13 cellular contexts compared by ENCODE assay signal in genomic region chr1:16019580-16020277, GRCh38. TPM values are rescaled to one million over a fixed set of nuclear protein-coding genes. Genes with fewer than 3 reads are reported as not detected.
DNase-seq lines count a peak whose midpoint lies in the region; ATAC-seq and TF ChIP-seq lines count a peak whose summit lies in the region.
"Had no signal": no experiment of that assay in that cellular context is flagged by ENCODE, and none has a peak within 500 bp of the region (broad histone marks: within the 10 kb centered on the region; RNA-seq: fewer than 3 reads in every experiment).

No MANE protein-coding gene starts in this region.

- DNase-seq in AG08395 (ENCODE audit: low spot score) = peak; percentile 62
- no peak for DNase-seq in Peyer's patch
- DNase-seq in Right ventricle myocardium inferior (ENCODE audit: missing footprints) = peak; percentile 76
- no peak for DNase-seq in GM20000 (ENCODE audit: low spot score)
- no peak for DNase-seq in NCI-H146 (lab: John Stamatoyannopoulos, UW)
- no peak for DNase-seq in stimulated activated naive CD4-positive, alpha-beta T cell (lab: John Stamatoyannopoulos, UW)
- DNase-seq: activated CD4-positive, alpha-beta T cell treated with anti-CD3 and anti-CD28 coated beads, Interleukin-2, amount 50 U/mL, for 48 hours; amniotic stem cell; NCI-H1694 treated with DMSO at 0.1 percent for 48 hours had no signal

- peaks cover 0 to 6% (median 0%) of the 10 kb centered on the region in 4 donors for H3K4me1 ChIP-seq in Peyer's patch
- H3K4me1 ChIP-seq in parathyroid adenoma = peaks cover 56% of the 10 kb centered on the region

- H3K27me3 ChIP-seq in Peyer's patch (no peaks in the 10 kb centered on the region), parathyroid adenoma (ENCODE audit: control insufficient read depth, insufficient read depth, low read length) (no peaks in the 10 kb centered on the region)

- H3K4me3 ChIP-seq in Peyer's patch = no peak overlapping the region
- no peak overlapping the region for H3K4me3 ChIP-seq in parathyroid adenoma (ENCODE audit: low read depth, low read length)
- H3K4me3 ChIP-seq: GM12878 had no signal

- TF ChIP-seq CTCF in Peyer's patch (IDR thresholded peaks at IDR 0.05) (no peak), parathyroid adenoma (IDR thresholded peaks at IDR 0.05) (no peak), GM20000 (IDR thresholded peaks at IDR 0.05; ENCODE audit: extremely low read depth, missing control alignments) (no peak)

- intact Hi-C loops in Right ventricle myocardium inferior (cut with DNase I) = no loop called here

- H3K36me3 ChIP-seq in Peyer's patch = no peaks in the 10 kb centered on the region
- no peaks in the 10 kb centered on the region for H3K36me3 ChIP-seq in parathyroid adenoma (ENCODE audit: control insufficient read depth, insufficient read depth, low read length)

- H2AFZ ChIP-seq in parathyroid adenoma = no peak overlapping the region

- peak overlapping the region in 3 of 4 donors; percentile 25 to 81 (median 68) for H3K27ac ChIP-seq in Peyer's patch
- peak overlapping the region; percentile 99 for H3K27ac ChIP-seq in parathyroid adenoma

- peak overlapping the region; percentile 11 for H3K4me2 ChIP-seq in parathyroid adenoma (ENCODE audit: low read length)

- TF ChIP-seq POLR2A in Peyer's patch (IDR thresholded peaks at IDR 0.05) = no peak

- peak; percentile 40 for ATAC-seq in Right ventricle myocardium inferior
- ATAC-seq in HG03571 (IDR thresholded peaks at IDR 0.05; ENCODE audit: unreplicated experiment) = no peak
- ATAC-seq: GM12878 had no signal

- H3K9me3 ChIP-seq in Peyer's patch (no peaks in the 10 kb centered on the region), parathyroid adenoma (ENCODE audit: control insufficient read depth, low read length) (no peaks in the 10 kb centered on the region)

- H3K9ac ChIP-seq in parathyroid adenoma = no peak overlapping the region

- H3K79me2 ChIP-seq in parathyroid adenoma = no peaks in the 10 kb centered on the region

RNA-seq across cellular contexts. Expression of gene HSPB7, which starts 1.9 kb away (rescaled TPM):
- 1 to 10 TPM in 3 of 4 donors, not detected in 1; 1.1 to 5.2 (median 1.1) TPM for total RNA-seq in Peyer's patch
- total RNA-seq in Right ventricle myocardium inferior = 4,074 TPM
- total RNA-seq: glomerular endothelial cell, GM12878 had no signal

RNA-seq across cellular contexts. Expression of gene CLCNKA, which starts 2.1 kb away (rescaled TPM):
- total RNA-seq in Peyer's patch (under 1 TPM in 1 of 4 donors, not detected in 3; 0.47 TPM), Right ventricle myocardium inferior (0.19 TPM)
- total RNA-seq: glomerular endothelial cell, GM12878 had no signal

RNA-seq across cellular contexts. Expression of gene SRARP, which starts 15.7 kb away (rescaled TPM):
- total RNA-seq in Peyer's patch (not detected), Right ventricle myocardium inferior (0.41 TPM)
- total RNA-seq: glomerular endothelial cell, GM12878 had no signal

RNA-seq across cellular contexts. Expression of gene CLCNKB, which starts 23.9 kb away (rescaled TPM):
- not detected for total RNA-seq in Peyer's patch
- total RNA-seq in Right ventricle myocardium inferior = 2.2 TPM
- total RNA-seq: glomerular endothelial cell, GM12878 had no signal

RNA-seq across cellular contexts. Expression of gene ZBTB17, which starts 43.8 kb away (rescaled TPM):
- total RNA-seq in Peyer's patch (100 to 1,000 TPM in 1 of 4 donors, 10 to 100 TPM in 3; 52.1 to 138 (median 56.6) TPM), Right ventricle myocardium inferior (23.4 TPM)

Comparison
In these comparisons a context has a peak if more than half of its experiments do, and no peak if none do; other contexts are left out.
1. DNase-seq: peak in AG08395 (single experiment) and Right ventricle myocardium inferior (single experiment); none in Peyer's patch (0 of 3), GM20000 (single experiment), NCI-H146 (single experiment) and stimulated activated naive CD4-positive, alpha-beta T cell (0 of 6).
2. RNA of gene HSPB7, which starts 1.9 kb away (total RNA-seq): 4,074 TPM in Right ventricle myocardium inferior (single experiment); 1.1 to 5.2 TPM in Peyer's patch; every median in the first group is over 100 times any median in the second.